In the genomic region with DNA sequence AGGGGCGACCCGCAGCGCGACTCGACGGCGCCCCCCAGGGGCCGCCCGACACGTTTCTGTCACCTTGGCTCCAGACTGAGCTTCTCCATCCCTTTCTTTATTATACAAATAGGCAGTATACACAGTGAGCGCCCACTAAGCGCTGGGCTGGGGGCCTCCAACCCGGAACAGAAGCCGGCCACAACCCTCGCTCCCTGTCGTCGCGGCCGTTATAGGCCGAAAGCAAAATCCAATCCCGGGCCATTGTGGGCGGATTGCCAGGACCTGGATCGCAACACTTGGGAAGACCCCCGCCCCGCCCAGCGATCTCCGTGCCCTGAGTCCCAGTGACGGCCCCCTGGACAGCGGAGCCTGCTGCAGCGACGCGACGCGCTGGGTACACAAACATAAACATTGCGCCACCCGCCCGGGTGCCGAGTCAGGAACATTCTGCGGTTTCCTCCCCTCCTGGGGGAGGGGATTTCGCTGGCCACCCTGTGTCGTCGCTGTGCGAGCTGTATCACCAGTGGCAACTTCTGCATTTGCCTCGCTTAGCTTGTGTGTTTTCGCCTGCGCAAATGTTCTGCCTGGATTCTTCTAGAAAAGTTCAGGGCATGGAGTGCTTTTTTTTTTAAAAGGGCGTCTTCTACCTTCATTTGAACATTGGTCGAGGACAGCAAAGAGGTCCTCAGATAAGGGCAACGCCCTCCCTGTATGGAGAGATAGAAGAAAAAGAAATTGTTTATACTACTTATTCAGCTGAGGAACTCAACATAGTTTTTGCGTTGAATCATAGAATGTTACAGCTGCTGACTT, we compare ENCODE assay signal across 2 cellular contexts.
A peak's percentile ranks its signal among the peaks of the same experiment; 100 is the strongest.
TF ChIP-seq lines count a peak whose summit lies in the region.

No MANE protein-coding gene starts in this region.

TF ChIP-seq in HCT116, 20 proteins besides CTCF, POLR2A, EP300 and RAD21:
- peak; percentile 18 for TF ChIP-seq TCF7L2 (IDR thresholded peaks at IDR 0.05; ENCODE audit: borderline replicate concordance, extremely low read depth, insufficient read depth, insufficient read length)
- TF ChIP-seq ELF1 (IDR thresholded peaks at IDR 0.05; ENCODE audit: borderline replicate concordance, low read depth): no peak
- TF ChIP-seq EGR1 (IDR thresholded peaks at IDR 0.05; ENCODE audit: low read depth): no peak
- TF ChIP-seq POLR2AphosphoS5 (IDR thresholded peaks at IDR 0.05; ENCODE audit: low read depth, low read length): peak; percentile 19
- TF ChIP-seq, protein P1, sequence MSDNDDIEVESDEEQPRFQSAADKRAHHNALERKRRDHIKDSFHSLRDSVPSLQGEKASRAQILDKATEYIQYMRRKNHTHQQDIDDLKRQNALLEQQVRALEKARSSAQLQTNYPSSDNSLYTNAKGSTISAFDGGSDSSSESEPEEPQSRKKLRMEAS (IDR thresholded peaks at IDR 0.05): no peak
TF ChIP-seq in HCT116: peak in this region for 2.

TF ChIP-seq in K562, 482 proteins besides CTCF, POLR2A, EP300 and RAD21 (continues in another document):
- TF ChIP-seq ZNF707 (CRISPR knock-in tag; conservative IDR thresholded peaks at IDR 0.05) (no peak), L3MBTL2 (IDR thresholded peaks at IDR 0.05) (peak; percentile 86), ZNF134 (CRISPR knock-in tag; conservative IDR thresholded peaks at IDR 0.05) (0 out of 2 replicates have a peak, but pooled peaks have one; percentile 23), CHD7 (IDR thresholded peaks at IDR 0.05; ENCODE audit: low read depth, low read length) (no peak), JUN (IDR thresholded peaks at IDR 0.05; ENCODE audit: borderline replicate concordance, low read depth, low read length) (0 out of 2 replicates have a peak, but pooled peaks have one; percentile 40), JUN (CRISPR knock-in tag; IDR thresholded peaks at IDR 0.05; ENCODE audit: borderline replicate concordance) (0 out of 2 replicates have a peak, but pooled peaks have one; percentile 30), ATF2 (CRISPR knock-in tag; IDR thresholded peaks at IDR 0.05) (no peak), XRCC5 (IDR thresholded peaks at IDR 0.05; ENCODE audit: low read depth, low read length) (no peak), ZBTB17 (CRISPR knock-in tag; IDR thresholded peaks at IDR 0.05) (0 out of 2 replicates have a peak, but pooled peaks have one; percentile 72), HMBOX1 (IDR thresholded peaks at IDR 0.05) (no peak), POLR2G (IDR thresholded peaks at IDR 0.05; ENCODE audit: low read depth, low read length) (peak; percentile 92), ZNF586 (CRISPR knock-in tag; conservative IDR thresholded peaks at IDR 0.05) (no peak), HEY1 (CRISPR knock-in tag; IDR thresholded peaks at IDR 0.05; ENCODE audit: borderline replicate concordance) (no peak), TFAM (CRISPR knock-in tag; conservative IDR thresholded peaks at IDR 0.05) (no peak), ZNF695 (CRISPR knock-in tag; IDR thresholded peaks at IDR 0.05) (no peak), E2F3 (CRISPR knock-in tag; IDR thresholded peaks at IDR 0.05) (no peak), TRIM28 (IDR thresholded peaks at IDR 0.05) (no peak), RREB1 (CRISPR knock-in tag; IDR thresholded peaks at IDR 0.05) (0 out of 2 replicates have a peak, but pooled peaks have one; percentile 54), VEZF1 (CRISPR knock-in tag; IDR thresholded peaks at IDR 0.05) (peak; percentile 77), LCOR (CRISPR knock-in tag; IDR thresholded peaks at IDR 0.05) (peak; percentile 66), NCOA4 (IDR thresholded peaks at IDR 0.05; ENCODE audit: partially characterized antibody) (no peak), ZNF431 (CRISPR knock-in tag; IDR thresholded peaks at IDR 0.05) (no peak; the same call in 1 of the 2 replicates)
- TF ChIP-seq, protein P2, sequence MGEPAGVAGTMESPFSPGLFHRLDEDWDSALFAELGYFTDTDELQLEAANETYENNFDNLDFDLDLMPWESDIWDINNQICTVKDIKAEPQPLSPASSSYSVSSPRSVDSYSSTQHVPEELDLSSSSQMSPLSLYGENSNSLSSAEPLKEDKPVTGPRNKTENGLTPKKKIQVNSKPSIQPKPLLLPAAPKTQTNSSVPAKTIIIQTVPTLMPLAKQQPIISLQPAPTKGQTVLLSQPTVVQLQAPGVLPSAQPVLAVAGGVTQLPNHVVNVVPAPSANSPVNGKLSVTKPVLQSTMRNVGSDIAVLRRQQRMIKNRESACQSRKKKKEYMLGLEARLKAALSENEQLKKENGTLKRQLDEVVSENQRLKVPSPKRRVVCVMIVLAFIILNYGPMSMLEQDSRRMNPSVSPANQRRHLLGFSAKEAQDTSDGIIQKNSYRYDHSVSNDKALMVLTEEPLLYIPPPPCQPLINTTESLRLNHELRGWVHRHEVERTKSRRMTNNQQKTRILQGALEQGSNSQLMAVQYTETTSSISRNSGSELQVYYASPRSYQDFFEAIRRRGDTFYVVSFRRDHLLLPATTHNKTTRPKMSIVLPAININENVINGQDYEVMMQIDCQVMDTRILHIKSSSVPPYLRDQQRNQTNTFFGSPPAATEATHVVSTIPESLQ (CRISPR knock-in tag; IDR thresholded peaks at IDR 0.05): 0 out of 2 replicates have a peak, but pooled peaks have one; percentile 72
